In the genomic region with DNA sequence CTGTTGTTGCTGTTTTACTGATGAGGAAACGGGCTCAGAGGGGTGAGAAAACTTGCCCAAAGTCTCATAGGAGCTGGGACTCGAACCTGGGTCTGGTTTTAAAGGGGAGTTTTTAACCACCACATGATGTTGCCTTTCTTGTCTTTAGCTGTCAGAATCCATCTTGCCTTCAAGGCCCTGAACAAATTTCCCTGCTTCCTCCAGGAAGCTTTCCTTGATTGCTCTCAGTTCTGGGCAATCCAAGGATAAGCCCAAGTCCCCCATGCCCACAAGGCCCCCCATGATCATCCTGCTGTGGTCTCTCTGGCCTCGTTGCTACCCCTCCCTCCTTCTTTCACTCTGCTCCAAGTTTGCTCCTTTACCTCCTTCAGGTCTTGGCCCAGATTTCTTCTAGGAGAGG, we compare ENCODE assay signal across 25 cellular contexts.
DNase-seq lines count a peak whose midpoint lies in the region; ATAC-seq, FAIRE-seq and TF ChIP-seq lines count a peak whose summit lies in the region.
"Had no signal": no experiment of that assay in that cellular context is flagged by ENCODE, and none has a peak within 500 bp of the region (broad histone marks: within the 10 kb centered on the region; RNA-seq: fewer than 3 reads in every experiment).

No MANE protein-coding gene starts in this region.

- intact Hi-C loops in right cardiac atrium (cut with DNase I): no loop called here

- no peak for TF ChIP-seq RAD21 in A549 (conservative IDR thresholded peaks at IDR 0.05 in 1 of 2, IDR thresholded peaks at IDR 0.05 in 1 of 2)

- CTCF ChIA-PET in A549 (lab: Yijun Ruan, JAX): interaction anchor here (1.0 to 1.3 kb wide), 3 partner anchors 14 to 178 kb away, joined by 3 to 4 read pairs (median 4); no protein-coding TSS in a partner anchor

- TF ChIP-seq EP300 in A549 (IDR thresholded peaks at IDR 0.05): no peak

- H3K4me1 ChIP-seq in A549 (no peaks in the 10 kb centered on the region), right cardiac atrium (ENCODE audit: control insufficient read depth, insufficient read depth, low read length) (no peaks in the 10 kb centered on the region)

- H3K9me3 ChIP-seq in A549: no peaks in the 10 kb centered on the region
- no peaks in the 10 kb centered on the region for H3K9me3 ChIP-seq in right cardiac atrium (ENCODE audit: control insufficient read depth, low read length)
- H3K9me3 ChIP-seq: BE2C, BLaER1 had no signal

- no peak for FAIRE-seq in A549 (lab: Jason Lieb, UNC)
- FAIRE-seq: GM12878, GM12892, GM19239 had no signal

- H3K27me3 Mint-ChIP-seq in T-helper 1 cell treated with Interleukin-12 subunit alpha and Interleukin-12 subunit beta and Interleukin-4 antibody, amounts not matched to agents 30 μg/mL and 1 μg/mL, for 36 hours (ENCODE audit: low read depth): peaks cover 8% of the 10 kb centered on the region
- peaks cover 20% of the 10 kb centered on the region for H3K27me3 Mint-ChIP-seq in neural crest cell (ENCODE audit: low read depth)

- ATAC-seq in A549: no peak
- ATAC-seq in right cardiac atrium: no peak

- 4% methylated on average over 3 of the region's 3 CpGs for WGBS in A549 (ENCODE audit: missing lambda C conversion rate)
- 58% methylated on average over 3 of the region's 3 CpGs for WGBS in right cardiac atrium

- H3K36me3 Mint-ChIP-seq in T-helper 1 cell treated with Interleukin-12 subunit alpha and Interleukin-12 subunit beta and Interleukin-4 antibody, amounts not matched to agents 30 μg/mL and 1 μg/mL, for 36 hours (ENCODE audit: low read depth): no peaks in the 10 kb centered on the region
- no peaks in the 10 kb centered on the region for H3K36me3 Mint-ChIP-seq in neural crest cell (ENCODE audit: low read depth)
- H3K36me3 Mint-ChIP-seq: CD14-positive monocyte; CD4-positive, alpha-beta memory T cell; CD4-positive, CD25-positive, alpha-beta regulatory T cell; CD8-positive, alpha-beta memory T cell had no signal

- no peak for TF ChIP-seq CTCF in A549 (IDR thresholded peaks at IDR 0.05)
- no peak for TF ChIP-seq CTCF in neural crest cell (conservative IDR thresholded peaks at IDR 0.05)

- DNase-seq in T-helper 1 cell: no peak
- DNase-seq in A549 (ENCODE audit: low read depth in 1 of 2, low spot score in 1 of 2): no peak
- no peak for DNase-seq in neural crest cell (ENCODE audit: low read depth, low spot score)
- DNase-seq in right cardiac atrium: no peak
- DNase-seq: ACHN; BE2C; C1 segment of cervical spinal cord; CD4-positive, alpha-beta memory T cell; CD4-positive, CD25-positive, alpha-beta regulatory T cell; CD8-positive, alpha-beta memory T cell; COR-L47; DMS 273 treated with DMSO at 0.1 percent for 48 hours; DMS153; DMS53; DMS79; DND-41; EL; GDM1 had no signal

- H3K4me3 Mint-ChIP-seq in T-helper 1 cell treated with Interleukin-12 subunit alpha and Interleukin-12 subunit beta and Interleukin-4 antibody, amounts not matched to agents 30 μg/mL and 1 μg/mL, for 36 hours: no peak overlapping the region
- H3K4me3 Mint-ChIP-seq in neural crest cell: no peak overlapping the region
- H3K4me3 Mint-ChIP-seq: CD4-positive, alpha-beta memory T cell; CD4-positive, CD25-positive, alpha-beta regulatory T cell; CD8-positive, alpha-beta memory T cell had no signal

- peak overlapping the region; percentile 24 for H3K27ac Mint-ChIP-seq in T-helper 1 cell treated with Interleukin-12 subunit alpha and Interleukin-12 subunit beta and Interleukin-4 antibody, amounts not matched to agents 30 μg/mL and 1 μg/mL, for 36 hours
- peak overlapping the region; percentile 8 for H3K27ac Mint-ChIP-seq in neural crest cell (ENCODE audit: unreplicated experiment)
- H3K27ac Mint-ChIP-seq: CD4-positive, CD25-positive, alpha-beta regulatory T cell had no signal

- TF ChIP-seq POLR2A in A549 (IDR thresholded peaks at IDR 0.05; ENCODE audit: low read length): no peak

- no peaks in the 10 kb centered on the region for H3K27me3 ChIP-seq in right cardiac atrium (ENCODE audit: control insufficient read depth, insufficient read depth)
- H3K27me3 ChIP-seq: BE2C, BLaER1 had no signal

- no peak overlapping the region for H3K4me2 ChIP-seq in A549
- H3K4me2 ChIP-seq: BLaER1 had no signal

- H3K27ac ChIP-seq in A549: no peak overlapping the region
- no peak overlapping the region for H3K27ac ChIP-seq in right cardiac atrium (ENCODE audit: low read length)
- H3K27ac ChIP-seq: 22Rv1, BLaER1 had no signal

- no peaks in the 10 kb centered on the region for H3K4me1 Mint-ChIP-seq in T-helper 1 cell treated with Interleukin-12 subunit alpha and Interleukin-12 subunit beta and Interleukin-4 antibody, amounts not matched to agents 30 μg/mL and 1 μg/mL, for 36 hours (ENCODE audit: low read depth)
- H3K4me1 Mint-ChIP-seq in neural crest cell: no peaks in the 10 kb centered on the region
- H3K4me1 Mint-ChIP-seq: CD4-positive, CD25-positive, alpha-beta regulatory T cell; CD8-positive, alpha-beta memory T cell had no signal

- POLR2A ChIA-PET in A549 (lab: Yijun Ruan, JAX): no interaction called here

- H3K9me3 Mint-ChIP-seq in T-helper 1 cell treated with Interleukin-12 subunit alpha and Interleukin-12 subunit beta and Interleukin-4 antibody, amounts not matched to agents 30 μg/mL and 1 μg/mL, for 36 hours: no peaks in the 10 kb centered on the region
- no peaks in the 10 kb centered on the region for H3K9me3 Mint-ChIP-seq in neural crest cell
- H3K9me3 Mint-ChIP-seq: CD14-positive monocyte had no signal

- H3K4me3 ChIP-seq in A549 (no peak overlapping the region), right cardiac atrium (ENCODE audit: low read length) (no peak overlapping the region)
- H3K4me3 ChIP-seq: BLaER1, GM12878 had no signal

TF ChIP-seq in A549, 52 proteins besides CTCF, POLR2A, EP300 and RAD21:
- TF ChIP-seq, protein P1, sequence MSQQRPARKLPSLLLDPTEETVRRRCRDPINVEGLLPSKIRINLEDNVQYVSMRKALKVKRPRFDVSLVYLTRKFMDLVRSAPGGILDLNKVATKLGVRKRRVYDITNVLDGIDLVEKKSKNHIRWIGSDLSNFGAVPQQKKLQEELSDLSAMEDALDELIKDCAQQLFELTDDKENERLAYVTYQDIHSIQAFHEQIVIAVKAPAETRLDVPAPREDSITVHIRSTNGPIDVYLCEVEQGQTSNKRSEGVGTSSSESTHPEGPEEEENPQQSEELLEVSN (IDR thresholded peaks at IDR 0.05; ENCODE audit: borderline replicate concordance, low read depth): no peak
- TF ChIP-seq ZFP36 (IDR thresholded peaks at IDR 0.05; ENCODE audit: borderline replicate concordance, partially characterized antibody) (peak; percentile 52), ESRRA (IDR thresholded peaks at IDR 0.05; ENCODE audit: borderline replicate concordance, low read length) (no peak)
TF ChIP-seq in A549: peak in this region for 1.
